8 cellular contexts compared by ENCODE assay signal in the genomic region with DNA sequence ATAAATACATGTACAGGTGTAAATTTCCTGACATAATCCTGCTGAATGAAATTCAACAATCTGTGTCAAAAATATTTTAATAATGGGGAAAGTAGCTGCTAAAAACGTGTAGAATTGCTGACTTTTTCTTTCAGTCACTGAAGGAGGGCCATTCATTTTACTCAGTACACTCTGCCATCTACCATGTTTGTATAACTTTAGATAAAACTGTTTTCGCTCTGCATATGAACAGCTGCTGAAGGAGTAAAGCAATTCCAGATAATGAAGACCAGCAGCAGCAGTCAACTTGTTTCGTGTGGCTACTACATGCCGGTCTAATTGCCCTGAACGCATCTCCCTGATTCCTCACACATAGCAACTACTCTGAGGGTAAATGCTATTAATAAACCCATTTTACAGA.
"Had no signal": no experiment of that assay in that cellular context is flagged by ENCODE, and none has a peak within 500 bp of the region (broad histone marks: within the 10 kb centered on the region; RNA-seq: fewer than 3 reads in every experiment).

No MANE protein-coding gene starts in this region.

- FAIRE-seq: G401.6, GM12878, GM12891, GM12892, GM18507, GM19239 had no signal

- H3K4me3 ChIP-seq: GM12878 had no signal

- DNase-seq: GDM1, GF-D8 had no signal

- ATAC-seq: GM12878 had no signal
